22 cellular contexts compared by ENCODE assay signal in the genomic region with DNA sequence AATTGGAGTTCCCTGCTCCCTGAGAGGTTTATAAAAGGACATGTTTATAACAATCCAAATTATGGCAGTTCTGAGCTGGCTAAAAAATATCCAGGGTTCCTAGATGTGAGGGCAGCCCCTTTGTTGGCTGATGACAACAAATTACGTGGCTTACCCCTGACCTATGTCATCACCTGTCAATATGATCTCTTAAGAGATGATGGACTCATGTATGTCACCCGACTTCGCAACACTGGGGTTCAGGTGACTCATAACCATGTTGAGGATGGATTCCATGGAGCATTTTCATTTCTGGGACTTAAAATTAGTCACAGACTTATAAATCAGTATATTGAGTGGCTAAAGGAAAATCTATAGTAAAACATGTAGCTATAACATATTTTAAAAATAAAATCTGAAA. TPM values are rescaled to one million over a fixed set of nuclear protein-coding genes. Genes with fewer than 3 reads are reported as not detected.
DNase-seq lines count a peak whose midpoint lies in the region; ATAC-seq, FAIRE-seq and TF ChIP-seq lines count a peak whose summit lies in the region.
"Had no signal": no experiment of that assay in that cellular context is flagged by ENCODE, and none has a peak within 500 bp of the region (broad histone marks: within the 10 kb centered on the region; RNA-seq: fewer than 3 reads in every experiment).

No MANE protein-coding gene starts in this region.

- H3K9me3 Mint-ChIP-seq in activated T-helper 2 cell treated with anti-CD3 and anti-CD28 coated beads, Interferon-gamma antibody, Interleukin-2, Interleukin-4, amounts not matched to agents 10 μg/mL and 5 μg/mL and 100 μg/mL, durations not matched to agents 14 hours and 24 hours and 36 hours = no peaks in the 10 kb centered on the region
- H3K9me3 Mint-ChIP-seq: CD4-positive, alpha-beta T cell had no signal

- TF ChIP-seq CTCF in K562 (IDR thresholded peaks at IDR 0.05 in 2 of 3, conservative IDR thresholded peaks at IDR 0.05 in 1 of 3; ENCODE audit: insufficient read depth in 2 of 3, low read depth in 1 of 3, low read length in 3 of 3) = no peak

- FAIRE-seq in K562 (lab: Jason Lieb, UNC) = no peak

- no peak overlapping the region for H3K27ac ChIP-seq in K562 (ENCODE audit: extremely low read depth, low read depth, low read length)
- H3K27ac ChIP-seq: BLaER1, GM23248, Peyer's patch had no signal

- H4K20me1 ChIP-seq in K562 (replicated peaks; ENCODE audit: control insufficient read depth, insufficient read depth, low read length) = no peaks in the 10 kb centered on the region
- H4K20me1 ChIP-seq: BLaER1 had no signal

- H3K36me3 Mint-ChIP-seq in activated T-helper 2 cell treated with anti-CD3 and anti-CD28 coated beads, Interferon-gamma antibody, Interleukin-2, Interleukin-4, amounts not matched to agents 10 μg/mL and 5 μg/mL and 100 μg/mL, durations not matched to agents 14 hours and 24 hours and 36 hours (ENCODE audit: low read depth) = no peaks in the 10 kb centered on the region

- no peaks in the 10 kb centered on the region for H3K36me3 ChIP-seq in K562 (ENCODE audit: control insufficient read depth, insufficient read depth, low read length)
- H3K36me3 ChIP-seq: BLaER1, HAP-1 had no signal

- ATAC-seq in K562 (no peak), GM19328 (IDR thresholded peaks at IDR 0.05; ENCODE audit: unreplicated experiment) (no peak), HG02885 (IDR thresholded peaks at IDR 0.05; ENCODE audit: poor library complexity, unreplicated experiment) (no peak)

- H3K4me3 ChIP-seq in K562 (no peak overlapping the region), skeletal muscle cell (ENCODE audit: low read depth, low read length) (no peak overlapping the region)
- H3K4me3 ChIP-seq: BLaER1, GM23248, HAP-1, Peyer's patch had no signal

- in situ Hi-C loops in K562 (cut with MboI) = loop anchor here (25.0 kb wide), 1 partner anchor 591 kb away; no protein-coding TSS in a partner anchor

- no peak overlapping the region for H3K4me3 Mint-ChIP-seq in activated T-helper 2 cell treated with anti-CD3 and anti-CD28 coated beads, Interferon-gamma antibody, Interleukin-2, Interleukin-4, amounts not matched to agents 10 μg/mL and 5 μg/mL and 100 μg/mL, durations not matched to agents 14 hours and 24 hours and 36 hours (ENCODE audit: low read depth)
- H3K4me3 Mint-ChIP-seq: CD4-positive, alpha-beta T cell had no signal

- no peaks in the 10 kb centered on the region for H3K4me1 ChIP-seq in K562 (replicated peaks in 1 of 2; ENCODE audit: control insufficient read depth in 2 of 2, insufficient read depth in 2 of 2, low read length in 2 of 2)
- H3K4me1 ChIP-seq: BLaER1, HAP-1, Peyer's patch had no signal

- DNase-seq in HS-5 (ENCODE audit: low read depth) (peak; percentile 44), M059J (ENCODE audit: low read depth) (peak; percentile 58), K562 (ENCODE audit: extremely low read depth in 1 of 4, low spot score in 3 of 4) (no peak), skeletal muscle cell (ENCODE audit: low read depth) (peak; percentile 23)
- no peak for DNase-seq in activated T-helper 2 cell treated with anti-CD3 and anti-CD28 coated beads, Interferon-gamma antibody, Interleukin-2, Interleukin-4, amounts not matched to agents 10 μg/mL and 5 μg/mL and 100 μg/mL, durations not matched to agents 14 hours and 24 hours and 36 hours (ENCODE audit: low spot score)
- DNase-seq: ACHN; CD4-positive, alpha-beta T cell; COR-L47; DMS79; GM23248; MV-4-11; NCI-H1694; NCI-H2081; NCI-H2171 treated with DMSO at 0.1 percent for 48 hours; NCI-H524 treated with DMSO at 0.1 percent for 48 hours; NCI-H82; Peyer's patch; Right ventricle myocardium superior had no signal

- no peaks in the 10 kb centered on the region for H3K9me1 ChIP-seq in K562 (ENCODE audit: control insufficient read depth, insufficient read depth, low read length)

- no peak overlapping the region for H3K9ac ChIP-seq in K562 (ENCODE audit: insufficient read depth in 1 of 2, low read depth in 2 of 2, low read length in 2 of 2)
- H3K9ac ChIP-seq: BLaER1, GM23248 had no signal

- no peak overlapping the region for H3K4me2 ChIP-seq in K562 (ENCODE audit: insufficient read depth, low read length)
- H3K4me2 ChIP-seq: BLaER1 had no signal

- TF ChIP-seq EP300 in K562 (IDR thresholded peaks at IDR 0.05; ENCODE audit: low read length) = no peak

- intact Hi-C loops in K562 (cut with micrococcal nuclease) = no loop called here
- intact Hi-C loops in activated T-helper 2 cell treated with anti-CD3 and anti-CD28 coated beads, Interferon-gamma antibody, Interleukin-2, Interleukin-4, amounts not matched to agents 10 μg/mL and 5 μg/mL and 100 μg/mL, durations not matched to agents 14 hours and 24 hours and 36 hours (cut with micrococcal nuclease) = no loop called here

- BruUV-seq in K562 (replicated peaks; lab: Mats Ljungman, UMichigan) = no TSS peak

- no peaks in the 10 kb centered on the region for H3K79me2 ChIP-seq in K562 (ENCODE audit: control insufficient read depth, insufficient read depth, low read length)

- peaks cover 36% of the 10 kb centered on the region for H3K27me3 Mint-ChIP-seq in activated T-helper 2 cell treated with anti-CD3 and anti-CD28 coated beads, Interferon-gamma antibody, Interleukin-2, Interleukin-4, amounts not matched to agents 10 μg/mL and 5 μg/mL and 100 μg/mL, durations not matched to agents 14 hours and 24 hours and 36 hours (ENCODE audit: low read depth)

- TF ChIP-seq POLR2A in K562 (conservative IDR thresholded peaks at IDR 0.05) = no peak

- no peaks in the 10 kb centered on the region for H3K27me3 ChIP-seq in K562 (ENCODE audit: control insufficient read depth in 2 of 2, insufficient read depth in 2 of 2, low read length in 2 of 2)
- H3K27me3 ChIP-seq: BLaER1, Peyer's patch had no signal

- no peaks in the 10 kb centered on the region for H3K9me3 ChIP-seq in K562 (replicated peaks; ENCODE audit: control insufficient read depth, insufficient read depth, low read depth, low read length)
- H3K9me3 ChIP-seq: BLaER1, HAP-1, Peyer's patch had no signal

- H3K4me1 Mint-ChIP-seq in activated T-helper 2 cell treated with anti-CD3 and anti-CD28 coated beads, Interferon-gamma antibody, Interleukin-2, Interleukin-4, amounts not matched to agents 10 μg/mL and 5 μg/mL and 100 μg/mL, durations not matched to agents 14 hours and 24 hours and 36 hours (ENCODE audit: low read depth) = no peaks in the 10 kb centered on the region

- CTCF ChIA-PET in K562 (lab: Yijun Ruan, JAX; ENCODE audit: low intra/inter-chr PET ratio) = no interaction called here

- H3K27ac Mint-ChIP-seq in activated T-helper 2 cell treated with anti-CD3 and anti-CD28 coated beads, Interferon-gamma antibody, Interleukin-2, Interleukin-4, amounts not matched to agents 10 μg/mL and 5 μg/mL and 100 μg/mL, durations not matched to agents 14 hours and 24 hours and 36 hours = no peak overlapping the region
- H3K27ac Mint-ChIP-seq: CD4-positive, alpha-beta T cell had no signal

- H2AFZ ChIP-seq in K562 (ENCODE audit: low read depth, low read length) = no peak overlapping the region
- H2AFZ ChIP-seq: GM23248 had no signal

- no peak for TF ChIP-seq RAD21 in K562 (CRISPR knock-in tag; conservative IDR thresholded peaks at IDR 0.05 in 1 of 2, IDR thresholded peaks at IDR 0.05 in 1 of 2)

- WGBS in K562 (ENCODE audit: insufficient coverage, low coverage, missing lambda C conversion rate) = 40% methylated on average over 3 of the region's 3 CpGs

- POLR2A ChIA-PET in K562 (lab: Yijun Ruan, JAX) = no interaction called here

RNA-seq across cellular contexts. Expression of a gene that starts 13.9 kb away (rescaled TPM):
- 0.39 TPM in 1 of 2 replicates, not detected in the other for total RNA-seq in M059J (2014; rRNA removed; shearing (Covaris generic))
- total RNA-seq in K562 (2011; cell fraction: chromatin; rRNA removed; ENCODE audit: low replicate concordance) = not detected in 2 replicates
- not detected in 2 replicates for total RNA-seq in K562 (2011; cell fraction: nucleolus; rRNA removed)
- total RNA-seq in K562 (2011; cell fraction: nucleoplasm; rRNA removed) = not detected in 2 replicates
- total RNA-seq in K562 (2014; rRNA removed) (not detected in 2 replicates), K562 (2014; rRNA removed; fragmentation: Illumina TruSeq; extraction: Trizol) (not detected in 2 replicates), K562 (2015; rRNA removed; fragmentation: Illumina TruSeq; extraction: Trizol) (not detected in 2 replicates), K562 (2021) (0.47 TPM in 1 of 2 replicates, not detected in the other)
- polyA plus RNA-seq in K562 (2011; rRNA removed) (not detected in 2 replicates), K562 (2014; fragmentation: Illumina TruSeq; extraction: Trizol) (not detected in 2 replicates), K562 (2014; fragmentation: Nextera tagmentation; extraction: Ambion mirVana) (not detected), K562 (2014; rRNA removed) (not detected in 2 replicates)
- polyA plus RNA-seq in K562 (2011; cell fraction: cytosol; rRNA removed) = not detected in 2 replicates
- polyA plus RNA-seq in K562 (2011; cell fraction: nucleus; rRNA removed) = not detected in 2 replicates
- not detected in 2 replicates for polyA plus RNA-seq in K562 (2012)
- not detected in 2 replicates for polyA minus RNA-seq in K562 (2011; rRNA and poly(A)+ RNA removed)
- not detected in 2 replicates for polyA minus RNA-seq in K562 (2011; cell fraction: cytosol; rRNA and poly(A)+ RNA removed)
- polyA minus RNA-seq in K562 (2011; cell fraction: nucleus; rRNA and poly(A)+ RNA removed) = not detected in 2 replicates
- total RNA-seq in activated T-helper 2 cell treated with anti-CD3 and anti-CD28 coated beads, Interferon-gamma antibody, Interleukin-2, Interleukin-4, amounts not matched to agents 10 μg/mL and 5 μg/mL and 100 μg/mL, durations not matched to agents 14 hours and 24 hours and 36 hours = not detected in 2 replicates
- total RNA-seq: CD4-positive, alpha-beta T cell; GM23248; Right ventricle myocardium superior had no signal
- polyA plus RNA-seq: GM23248 had no signal

RNA-seq across cellular contexts. Expression of a gene that starts 45.6 kb away (rescaled TPM):
- 1.6 and 3.0 TPM in 2 replicates for total RNA-seq in M059J (2014; rRNA removed; shearing (Covaris generic))
- total RNA-seq in K562 (2011; cell fraction: chromatin; rRNA removed; ENCODE audit: low replicate concordance) = not detected in 2 replicates
- total RNA-seq in K562 (2011; cell fraction: nucleolus; rRNA removed) = not detected in 2 replicates
- total RNA-seq in K562 (2011; cell fraction: nucleoplasm; rRNA removed) = 0.15 TPM in 2 replicates
- total RNA-seq in K562 (2014; rRNA removed) (0.08 and 0.14 TPM in 2 replicates), K562 (2014; rRNA removed; fragmentation: Illumina TruSeq; extraction: Trizol) (0.13 and 0.15 TPM in 2 replicates), K562 (2015; rRNA removed; fragmentation: Illumina TruSeq; extraction: Trizol) (0.54 and 0.57 TPM in 2 replicates), K562 (2021) (0.09 and 0.24 TPM in 2 replicates)
- polyA plus RNA-seq in K562 (2011; rRNA removed) (0.04 and 0.07 TPM in 2 replicates), K562 (2014; fragmentation: Illumina TruSeq; extraction: Trizol) (0.11 and 0.13 TPM in 2 replicates), K562 (2014; fragmentation: Nextera tagmentation; extraction: Ambion mirVana) (under 1 TPM; 0.08 to 0.10 TPM), K562 (2014; rRNA removed) (0.08 and 0.12 TPM in 2 replicates)
- polyA plus RNA-seq in K562 (2011; cell fraction: cytosol; rRNA removed) = 0.04 TPM in 1 of 2 replicates, not detected in the other
- 0.06 TPM in 2 replicates for polyA plus RNA-seq in K562 (2011; cell fraction: nucleus; rRNA removed)
- polyA plus RNA-seq in K562 (2012) = 0.33 and 0.68 TPM in 2 replicates
- polyA minus RNA-seq in K562 (2011; rRNA and poly(A)+ RNA removed) = 0.07 and 0.09 TPM in 2 replicates
- not detected in 2 replicates for polyA minus RNA-seq in K562 (2011; cell fraction: cytosol; rRNA and poly(A)+ RNA removed)
- polyA minus RNA-seq in K562 (2011; cell fraction: nucleus; rRNA and poly(A)+ RNA removed) = not detected in 2 replicates
- not detected in 2 replicates for total RNA-seq in activated T-helper 2 cell treated with anti-CD3 and anti-CD28 coated beads, Interferon-gamma antibody, Interleukin-2, Interleukin-4, amounts not matched to agents 10 μg/mL and 5 μg/mL and 100 μg/mL, durations not matched to agents 14 hours and 24 hours and 36 hours
- total RNA-seq: CD4-positive, alpha-beta T cell; GM23248 had no signal
- polyA plus RNA-seq: GM23248 had no signal

Comparison
In these comparisons a context has a peak if more than half of its experiments do, and no peak if none do; other contexts are left out.
1. DNase-seq: peak in HS-5 (single experiment), M059J (single experiment) and skeletal muscle cell (single experiment); none in K562 (0 of 4) and activated T-helper 2 cell treated with anti-CD3 and anti-CD28 coated beads, Interferon-gamma antibody, Interleukin-2, Interleukin-4, amounts not matched to agents 10 μg/mL and 5 μg/mL and 100 μg/mL, durations not matched to agents 14 hours and 24 hours and 36 hours (single experiment).